In genomic region chr19:6774821-6775707, GRCh38 we compare ENCODE assay signal across 16 cellular contexts. TPM values are rescaled to one million over a fixed set of nuclear protein-coding genes. Genes with fewer than 3 reads are reported as not detected.
DNase-seq lines count a peak whose midpoint lies in the region; ATAC-seq and TF ChIP-seq lines count a peak whose summit lies in the region.
"Had no signal": no experiment of that assay in that cellular context is flagged by ENCODE, and none has a peak within 500 bp of the region (broad histone marks: within the 10 kb centered on the region; RNA-seq: fewer than 3 reads in every experiment).

No MANE protein-coding gene starts in this region.

- peak; percentile 50 for ATAC-seq in left ventricle myocardium superior
- no peak for ATAC-seq in stimulated activated naive CD8-positive, alpha-beta T cell treated with anti-CD3 and anti-CD28 coated beads, Interleukin-15, amount 100 ng/mL, for 72 hours
- no peak for ATAC-seq in GM21360 (IDR thresholded peaks at IDR 0.05; ENCODE audit: unreplicated experiment)
- ATAC-seq: HCT116 had no signal

- no peak overlapping the region for H3K4me3 ChIP-seq in NB4 (ENCODE audit: low read depth, low read length)
- H3K4me3 ChIP-seq: coronary artery had no signal

- no peaks in the 10 kb centered on the region for H3K27me3 Mint-ChIP-seq in activated naive CD8-positive, alpha-beta T cell
- no peaks in the 10 kb centered on the region for H3K27me3 Mint-ChIP-seq in stimulated activated naive CD8-positive, alpha-beta T cell treated with anti-CD3 and anti-CD28 coated beads, Interleukin-15, amount 100 ng/mL, for 72 hours

- TF ChIP-seq POLR2A in NB4 (IDR thresholded peaks at IDR 0.05; ENCODE audit: extremely low read depth, insufficient read length): no peak

- intact Hi-C loops in left ventricle myocardium superior (cut with micrococcal nuclease): no loop called here
- intact Hi-C loops in cardiac septum (cut with DNase I): no loop called here

- H3K9me3 Mint-ChIP-seq in activated naive CD8-positive, alpha-beta T cell (ENCODE audit: low read depth): no peaks in the 10 kb centered on the region
- H3K9me3 Mint-ChIP-seq in stimulated activated naive CD8-positive, alpha-beta T cell treated with anti-CD3 and anti-CD28 coated beads, Interleukin-15, amount 100 ng/mL, for 72 hours: peaks cover 15 to 31% of the 10 kb centered on the region in 2 donors

- H3K4me3 Mint-ChIP-seq in activated naive CD8-positive, alpha-beta T cell: peak overlapping the region; percentile 88
- H3K4me3 Mint-ChIP-seq in stimulated activated naive CD8-positive, alpha-beta T cell treated with anti-CD3 and anti-CD28 coated beads, Interleukin-15, amount 100 ng/mL, for 72 hours: peak overlapping the region; percentile 71 to 96

- H3K27ac Mint-ChIP-seq in activated naive CD8-positive, alpha-beta T cell: peak overlapping the region; percentile 81
- peak overlapping the region in 1 of 2 donors; percentile 59 for H3K27ac Mint-ChIP-seq in stimulated activated naive CD8-positive, alpha-beta T cell treated with anti-CD3 and anti-CD28 coated beads, Interleukin-15, amount 100 ng/mL, for 72 hours

- TF ChIP-seq CTCF in NB4 (IDR thresholded peaks at IDR 0.05; ENCODE audit: low read depth, low read length): no peak

- DNase-seq in left ventricle myocardium superior: no peak
- no peak for DNase-seq in cardiac septum (ENCODE audit: low spot score)
- DNase-seq in NB4 (ENCODE audit: low read depth): peak; percentile 39
- no peak for DNase-seq in stimulated activated naive CD8-positive, alpha-beta T cell treated with anti-CD3 and anti-CD28 coated beads, Interleukin-15, amount 100 ng/mL, for 72 hours
- DNase-seq in superior temporal gyrus (ENCODE audit: extremely low spot score): no peak
- DNase-seq in GM19238 (ENCODE audit: insufficient read length, low spot score): no peak
- DNase-seq: Caco-2; hippocampal formation; NCI-H1694 treated with DMSO at 0.1 percent for 48 hours; spleen; stimulated activated naive CD4-positive, alpha-beta T cell had no signal

- peaks cover 50% of the 10 kb centered on the region for H3K4me1 Mint-ChIP-seq in activated naive CD8-positive, alpha-beta T cell (ENCODE audit: low read depth)
- peaks cover 67% of the 10 kb centered on the region for H3K4me1 Mint-ChIP-seq in stimulated activated naive CD8-positive, alpha-beta T cell treated with anti-CD3 and anti-CD28 coated beads, Interleukin-15, amount 100 ng/mL, for 72 hours

- peaks cover 19% of the 10 kb centered on the region for H3K36me3 Mint-ChIP-seq in activated naive CD8-positive, alpha-beta T cell

RNA-seq across cellular contexts. Expression of gene VAV1, which starts 2.6 kb away (rescaled TPM):
- total RNA-seq in left ventricle myocardium superior: 2.6 TPM
- total RNA-seq in cardiac septum: 1.5 TPM
- total RNA-seq: Caco-2, SK-MEL-5 had no signal

RNA-seq across cellular contexts. Expression of gene SH2D3A, which starts 7.8 kb away (rescaled TPM):
- 0.15 TPM for total RNA-seq in left ventricle myocardium superior
- total RNA-seq in cardiac septum: 0.40 TPM

RNA-seq across cellular contexts. Expression of gene TRIP10, which starts 35.6 kb away (rescaled TPM):
- total RNA-seq in left ventricle myocardium superior: 151 TPM
- total RNA-seq in cardiac septum: 86.1 TPM

RNA-seq across cellular contexts. Expression of gene GPR108, which starts 37.7 kb away (rescaled TPM):
- total RNA-seq in left ventricle myocardium superior (28.1 TPM), cardiac septum (22.5 TPM)

RNA-seq across cellular contexts. Expression of gene C3, which starts 54.6 kb away (rescaled TPM):
- total RNA-seq in left ventricle myocardium superior (398 TPM), cardiac septum (50.6 TPM)
- total RNA-seq: SK-MEL-5 had no signal
